In the genomic region with DNA sequence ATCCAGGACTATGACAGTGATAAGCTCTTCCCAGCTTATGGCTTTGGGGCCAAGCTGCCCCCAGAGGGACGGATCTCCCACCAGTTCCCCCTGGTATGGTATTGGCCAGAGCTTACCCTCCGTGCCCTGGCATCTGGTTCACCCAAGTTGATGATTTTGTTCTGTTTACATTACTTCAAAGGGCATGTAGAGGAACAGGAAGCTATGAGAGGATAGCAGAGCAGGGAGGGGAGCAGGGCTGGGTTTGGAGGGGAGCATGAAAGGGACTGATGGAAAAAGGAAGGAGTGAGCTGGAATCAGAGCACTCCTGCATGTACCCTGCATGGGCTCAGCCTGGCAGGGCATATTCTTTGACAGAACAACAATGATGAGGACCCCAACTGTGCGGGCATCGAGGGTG, we compare ENCODE assay signal across 1 cellular context.
TF ChIP-seq lines count a peak whose summit lies in the region.

No MANE protein-coding gene starts in this region.

TF ChIP-seq in H1, 55 proteins besides CTCF, POLR2A, EP300 and RAD21:
- TF ChIP-seq RNF2 (IDR thresholded peaks at IDR 0.05; ENCODE audit: borderline replicate concordance, low read depth, low read length, missing control alignments, poor library complexity, severe bottlenecking) (no peak), POLR2AphosphoS5 (IDR thresholded peaks at IDR 0.05; ENCODE audit: low read depth, low read length) (no peak), SIX5 (IDR thresholded peaks at IDR 0.05; ENCODE audit: low read depth, low read length) (no peak), NRF1 (IDR thresholded peaks at IDR 0.05; ENCODE audit: low read depth, low read length) (no peak), RXRA (IDR thresholded peaks at IDR 0.05; ENCODE audit: insufficient read depth, low read depth, low read length) (no peak), SUZ12 (IDR thresholded peaks at IDR 0.05; ENCODE audit: low read length) (no peak), SAP30 (IDR thresholded peaks at IDR 0.05; ENCODE audit: insufficient read depth, insufficient replicate concordance, low read length) (no peak), HDAC6 (IDR thresholded peaks at IDR 0.05; ENCODE audit: low read depth, low read length) (no peak), JUN (IDR thresholded peaks at IDR 0.05; ENCODE audit: low read depth, low read length) (no peak), RBBP5 (IDR thresholded peaks at IDR 0.05; ENCODE audit: borderline replicate concordance, low read depth, low read length) (no peak)
- TF ChIP-seq, protein P1, sequence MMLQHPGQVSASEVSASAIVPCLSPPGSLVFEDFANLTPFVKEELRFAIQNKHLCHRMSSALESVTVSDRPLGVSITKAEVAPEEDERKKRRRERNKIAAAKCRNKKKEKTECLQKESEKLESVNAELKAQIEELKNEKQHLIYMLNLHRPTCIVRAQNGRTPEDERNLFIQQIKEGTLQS (IDR thresholded peaks at IDR 0.05; ENCODE audit: insufficient read depth, low read depth, low read length): no peak
